8 cellular contexts compared by ENCODE assay signal in the genomic region with DNA sequence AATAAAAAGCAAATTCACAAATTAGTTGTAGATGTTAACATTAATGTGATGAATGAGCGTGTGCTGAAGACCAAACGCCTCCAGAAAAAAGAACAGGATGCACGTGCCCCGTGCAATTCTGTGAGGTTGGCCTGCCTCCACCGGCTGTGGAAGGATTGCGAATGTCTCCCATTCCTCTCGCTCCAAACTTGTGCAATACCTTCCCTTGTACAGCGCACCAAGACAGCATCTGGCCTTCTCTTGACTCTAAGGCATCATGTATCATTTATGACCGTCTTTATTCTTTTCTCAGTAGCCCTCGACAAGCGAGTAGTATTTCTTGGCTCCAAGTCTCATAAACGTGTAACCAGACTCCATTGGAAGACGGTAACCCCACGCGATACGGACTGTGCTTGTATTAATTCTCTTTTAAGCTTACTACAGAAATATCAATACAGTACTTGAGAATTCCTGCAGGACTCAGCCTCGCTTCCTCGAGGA. TPM values are rescaled to one million over a fixed set of nuclear protein-coding genes. Genes with fewer than 3 reads are reported as not detected.
DNase-seq lines count a peak whose midpoint lies in the region; ATAC-seq and TF ChIP-seq lines count a peak whose summit lies in the region.

No MANE protein-coding gene starts in this region.

- no peak for TF ChIP-seq CTCF in fibroblast of villous mesenchyme (IDR thresholded peaks at IDR 0.05; ENCODE audit: insufficient read depth, low read depth, low read length)
- TF ChIP-seq CTCF in ovary (IDR thresholded peaks at IDR 0.05) = no peak

- peaks cover 37% of the 10 kb centered on the region for H3K4me1 Mint-ChIP-seq in activated CD8-positive, alpha-beta T cell treated with anti-CD3 and anti-CD28 coated beads, Interleukin-2, amount 10 ng/mL, durations not matched to agents 7 days and 5 days (ENCODE audit: low read depth)

- POLR2A ChIA-PET in activated CD8-positive, alpha-beta T cell treated with anti-CD3 and anti-CD28 coated beads, Interleukin-2, amount 10 ng/mL, durations not matched to agents 7 days and 5 days (lab: Charles Lee) = interaction anchor here (0.7 to 3.2 kb wide), 6 partner anchors 15 to 129 kb away, joined by 3 to 22 read pairs (median 3); a partner anchor contains a TSS

- no peak for TF ChIP-seq POLR2A in ovary (IDR thresholded peaks at IDR 0.05)

- WGBS in ovary, 3 donors = 0 to 1% (median 1%) methylated on average over 18 of the region's 18 CpGs

- peak; percentile 23 for DNase-seq in COR-L47 (lab: John Stamatoyannopoulos, UW)
- DNase-seq in HPDE6-E6E7 (ENCODE audit: extremely low spot score) = peak; percentile 21
- DNase-seq in activated CD8-positive, alpha-beta T cell treated with anti-CD3 and anti-CD28 coated beads, Interleukin-2, amount 10 ng/mL, durations not matched to agents 7 days and 5 days = peak; percentile 41
- DNase-seq in fibroblast of villous mesenchyme (ENCODE audit: low read depth) = peak; percentile 93
- DNase-seq in ovary = peak; percentile 65 to 83 (median 70)
- no peak for DNase-seq in G401 (ENCODE audit: low spot score)

- H3K9me3 ChIP-seq in ovary = no peaks in the 10 kb centered on the region

- peak overlapping the region; percentile 56 for H3K4me3 ChIP-seq in fibroblast of villous mesenchyme (ENCODE audit: low read depth, low read length)
- peak overlapping the region; percentile 45 for H3K4me3 ChIP-seq in ovary

- no peaks in the 10 kb centered on the region for H3K27me3 Mint-ChIP-seq in activated CD8-positive, alpha-beta T cell treated with anti-CD3 and anti-CD28 coated beads, Interleukin-2, amount 10 ng/mL, durations not matched to agents 7 days and 5 days (ENCODE audit: low read depth)

- H3K27ac Mint-ChIP-seq in activated CD8-positive, alpha-beta T cell treated with anti-CD3 and anti-CD28 coated beads, Interleukin-2, amount 10 ng/mL, durations not matched to agents 7 days and 5 days = peak overlapping the region; percentile 96

- H3K36me3 Mint-ChIP-seq in activated CD8-positive, alpha-beta T cell treated with anti-CD3 and anti-CD28 coated beads, Interleukin-2, amount 10 ng/mL, durations not matched to agents 7 days and 5 days (ENCODE audit: low read depth) = peaks cover 18% of the 10 kb centered on the region

- TF ChIP-seq EP300 in ovary (IDR thresholded peaks at IDR 0.05) = peak; percentile 52

- peak overlapping the region in 1 of 2 donors; percentile 78 for H3K27ac ChIP-seq in ovary

- H3K4me1 ChIP-seq in ovary (ENCODE audit: insufficient read depth) = peaks cover 8% of the 10 kb centered on the region

- in situ Hi-C loops in G401 (cut with HindIII; ENCODE audit: low sequenced_read_pairs) = no loop called here

- H3K9me3 Mint-ChIP-seq in activated CD8-positive, alpha-beta T cell treated with anti-CD3 and anti-CD28 coated beads, Interleukin-2, amount 10 ng/mL, durations not matched to agents 7 days and 5 days (ENCODE audit: insufficient read depth) = no peaks in the 10 kb centered on the region

- CTCF ChIA-PET in activated CD8-positive, alpha-beta T cell treated with anti-CD3 and anti-CD28 coated beads, Interleukin-2, amount 10 ng/mL, durations not matched to agents 7 days and 5 days (lab: Charles Lee) = interaction anchor here (0.7 to 3.5 kb wide), 30 partner anchors 8 to 279 kb away, joined by 3 to 47 read pairs (median 5); a partner anchor contains a TSS

- no peak for ATAC-seq in activated CD8-positive, alpha-beta T cell treated with anti-CD3 and anti-CD28 coated beads, Interleukin-2, amount 10 ng/mL, durations not matched to agents 7 days and 5 days
- no peak for ATAC-seq in GM21576 (IDR thresholded peaks at IDR 0.05; ENCODE audit: unreplicated experiment)
- no peak for ATAC-seq in HG03565 (IDR thresholded peaks at IDR 0.05; ENCODE audit: unreplicated experiment)

- intact Hi-C loops in ovary (cut with DNase I) = no loop called here

- H3K27me3 ChIP-seq in ovary = no peaks in the 10 kb centered on the region

- no peaks in the 10 kb centered on the region for H3K36me3 ChIP-seq in ovary

- H3K4me3 Mint-ChIP-seq in activated CD8-positive, alpha-beta T cell treated with anti-CD3 and anti-CD28 coated beads, Interleukin-2, amount 10 ng/mL, durations not matched to agents 7 days and 5 days = peak overlapping the region; percentile 90

RNA-seq across cellular contexts. Expression of a gene that starts 1.5 kb away (rescaled TPM):
- total RNA-seq in activated CD8-positive, alpha-beta T cell treated with anti-CD3 and anti-CD28 coated beads, Interleukin-2, amount 10 ng/mL, durations not matched to agents 7 days and 5 days = 10 to 100 TPM; 41.6 to 47.1 TPM
- 13.0 and 13.2 TPM in 2 replicates for total RNA-seq in fibroblast of villous mesenchyme
- 10 to 100 TPM; 13.2 to 51.1 (median 36.6) TPM for total RNA-seq in ovary
- polyA plus RNA-seq in ovary = 10 to 100 TPM; 20.5 to 29.6 TPM
- total RNA-seq in G401 (2014; rRNA removed; shearing (Covaris generic)) = 8.0 and 9.9 TPM in 2 replicates

RNA-seq across cellular contexts. Expression of a gene that starts 14.7 kb away (rescaled TPM):
- 10 to 100 TPM; 11.6 to 15.0 TPM for total RNA-seq in activated CD8-positive, alpha-beta T cell treated with anti-CD3 and anti-CD28 coated beads, Interleukin-2, amount 10 ng/mL, durations not matched to agents 7 days and 5 days
- 0.86 and 1.3 TPM in 2 replicates for total RNA-seq in fibroblast of villous mesenchyme
- 1 to 10 TPM in 5 of 7 donors, under 1 TPM in 2; 0.28 to 4.1 (median 1.2) TPM for total RNA-seq in ovary
- polyA plus RNA-seq in ovary = 1 to 10 TPM in 1 of 2 donors, under 1 TPM in 1; 0.98 to 3.8 TPM
- total RNA-seq in G401 (2014; rRNA removed; shearing (Covaris generic)) = 2.4 TPM in 1 of 2 replicates, not detected in the other

RNA-seq across cellular contexts. Expression of a gene that starts 47.2 kb away (rescaled TPM):
- total RNA-seq in activated CD8-positive, alpha-beta T cell treated with anti-CD3 and anti-CD28 coated beads, Interleukin-2, amount 10 ng/mL, durations not matched to agents 7 days and 5 days = 100 to 1,000 TPM; 213 to 220 TPM
- under 0.01 TPM in 1 of 2 replicates, not detected in the other for total RNA-seq in fibroblast of villous mesenchyme
- total RNA-seq in ovary = under 1 TPM in 4 of 7 donors, not detected in 3; 0.20 to 0.72 (median 0.56) TPM
- under 1 TPM; 0.29 to 0.82 TPM for polyA plus RNA-seq in ovary
- total RNA-seq in G401 (2014; rRNA removed; shearing (Covaris generic)) = not detected in 2 replicates

RNA-seq across cellular contexts. Expression of a gene that starts 54.3 kb away (rescaled TPM):
- over 10,000 TPM in 1 of 2 experiments, 1,000 to 10,000 TPM in 1; 7,126 to 12,592 TPM for total RNA-seq in activated CD8-positive, alpha-beta T cell treated with anti-CD3 and anti-CD28 coated beads, Interleukin-2, amount 10 ng/mL, durations not matched to agents 7 days and 5 days
- 103,191 and 163,599 TPM in 2 replicates for total RNA-seq in fibroblast of villous mesenchyme
- total RNA-seq in ovary = over 10,000 TPM in 5 of 7 donors, 1,000 to 10,000 TPM in 2; 3,031 to 27,726 (median 15,130) TPM
- 100 to 1,000 TPM in 1 of 2 donors, not detected in 1; 126 TPM for polyA plus RNA-seq in ovary
- total RNA-seq in G401 (2014; rRNA removed; shearing (Covaris generic)) = 4,372 and 15,582 TPM in 2 replicates

RNA-seq across cellular contexts. Expression of a gene that starts 54.5 kb away (rescaled TPM):
- total RNA-seq in activated CD8-positive, alpha-beta T cell treated with anti-CD3 and anti-CD28 coated beads, Interleukin-2, amount 10 ng/mL, durations not matched to agents 7 days and 5 days = 10 to 100 TPM; 34.8 to 36.8 TPM
- total RNA-seq in fibroblast of villous mesenchyme (18.1 and 18.7 TPM in 2 replicates), ovary (10 to 100 TPM; 14.6 to 29.8 (median 19.1) TPM)
- 10 to 100 TPM; 15.0 to 17.8 TPM for polyA plus RNA-seq in ovary
- total RNA-seq in G401 (2014; rRNA removed; shearing (Covaris generic)) = 7.6 and 19.3 TPM in 2 replicates

Comparison
In these comparisons a context has a peak if more than half of its experiments do, and no peak if none do; other contexts are left out.
1. RNA of a gene that starts 47.2 kb away (total RNA-seq): 213 to 220 TPM in activated CD8-positive, alpha-beta T cell treated with anti-CD3 and anti-CD28 coated beads, Interleukin-2, amount 10 ng/mL, durations not matched to agents 7 days and 5 days; 0.20 to 0.72 TPM in ovary, under 0.01 TPM in fibroblast of villous mesenchyme and not detected in G401; every median in the first group is over 100 times any median in the second.